Comparison of ENCODE assay signal across 21 cellular contexts in genomic region chr12:79900199-79900598, GRCh38. TPM values are rescaled to one million over a fixed set of nuclear protein-coding genes. Genes with fewer than 3 reads are reported as not detected.
DNase-seq lines count a peak whose midpoint lies in the region; ATAC-seq and TF ChIP-seq lines count a peak whose summit lies in the region.
"Had no signal": no experiment of that assay in that cellular context is flagged by ENCODE, and none has a peak within 500 bp of the region (broad histone marks: within the 10 kb centered on the region; RNA-seq: fewer than 3 reads in every experiment).

No MANE protein-coding gene starts in this region.

- no peak for ATAC-seq in HG03139 (IDR thresholded peaks at IDR 0.05; ENCODE audit: unreplicated experiment)
- ATAC-seq in activated CD4-positive, CD25-positive, alpha-beta regulatory T cell treated with anti-CD3 and anti-CD28 coated beads, Interleukin-2, amount 50 U/mL, for 24 hours = no peak
- ATAC-seq: A549 had no signal

- H3K9me3 Mint-ChIP-seq in osteocyte (ENCODE audit: unreplicated experiment) = no peaks in the 10 kb centered on the region
- H3K9me3 Mint-ChIP-seq: CD14-positive monocyte; CD4-positive, alpha-beta T cell; CD8-positive, alpha-beta memory T cell had no signal

- TF ChIP-seq CTCF in HEK293 (tag by site-specific recombination; IDR thresholded peaks at IDR 0.05) (no peak), VCaP (conservative IDR thresholded peaks at IDR 0.05) (no peak), osteocyte (IDR thresholded peaks at IDR 0.05) (no peak)

- H3K4me3 Mint-ChIP-seq in osteocyte (ENCODE audit: unreplicated experiment) = no peak overlapping the region
- H3K4me3 Mint-ChIP-seq: CD14-positive monocyte; CD4-positive, alpha-beta T cell; CD8-positive, alpha-beta memory T cell had no signal

- H3K36me3 ChIP-seq in HEK293 (ENCODE audit: control insufficient read depth in 2 of 2, insufficient read depth in 1 of 2, low read length in 2 of 2) = no peaks in the 10 kb centered on the region
- H3K36me3 ChIP-seq: BE2C had no signal

- POLR2A ChIA-PET in HEK293 (lab: Yijun Ruan, JAX) = no interaction called here

- H3K4me1 Mint-ChIP-seq in osteocyte (ENCODE audit: unreplicated experiment) = peaks cover 58% of the 10 kb centered on the region

- H3K9me3 ChIP-seq in HEK293 (ENCODE audit: control insufficient read depth, insufficient read depth, low read depth, low read length) = no peaks in the 10 kb centered on the region
- H3K9me3 ChIP-seq: A549; BE2C; BLaER1 treated with 17β-estradiol and CSF1 and Interleukin-3, amounts not matched to agents 10 nM and 100 nM had no signal

- CTCF ChIA-PET in HEK293 (lab: Yijun Ruan, JAX) = no interaction called here

- H3K4me1 ChIP-seq in HEK293 (ENCODE audit: control insufficient read depth, insufficient read depth, low read length) = peaks cover 19% of the 10 kb centered on the region
- H3K4me1 ChIP-seq: BE2C had no signal

- no peak overlapping the region for H3K4me3 ChIP-seq in HEK293 (ENCODE audit: low read depth, low read length)
- H3K4me3 ChIP-seq: A549; BLaER1 treated with 17β-estradiol and CSF1 and Interleukin-3, amounts not matched to agents 10 nM and 100 nM; GM23248 had no signal

- H3K27ac ChIP-seq in HEK293 (ENCODE audit: extremely low read depth, low read depth, low read length) (no peak overlapping the region), VCaP (peak overlapping the region; percentile 54; the same call in 1 of the 2 replicates)
- H3K27ac ChIP-seq: A549; BLaER1 treated with 17β-estradiol and CSF1 and Interleukin-3, amounts not matched to agents 10 nM and 100 nM; GM23248 had no signal

- H3K27ac Mint-ChIP-seq in osteocyte (ENCODE audit: unreplicated experiment) = peak overlapping the region; percentile 4
- H3K27ac Mint-ChIP-seq: CD4-positive, alpha-beta T cell had no signal

- H3K36me3 Mint-ChIP-seq in osteocyte (ENCODE audit: unreplicated experiment) = peaks cover 3% of the 10 kb centered on the region
- H3K36me3 Mint-ChIP-seq: CD14-positive monocyte had no signal

- H3K27me3 Mint-ChIP-seq in osteocyte (ENCODE audit: unreplicated experiment) = no peaks in the 10 kb centered on the region
- H3K27me3 Mint-ChIP-seq: CD4-positive, alpha-beta T cell; CD8-positive, alpha-beta memory T cell had no signal

- DNase-seq in NCI-H748 (lab: John Stamatoyannopoulos, UW; ENCODE audit: unreplicated experiment) = peak; percentile 5
- DNase-seq in NCI-H748 treated with DMSO at 0.1 percent for 48 hours (lab: John Stamatoyannopoulos, UW) = no peak
- no peak for DNase-seq in osteocyte (ENCODE audit: extremely low spot score, unreplicated experiment)
- DNase-seq: 8988T; ACHN; AML-193; BE2C; CD4-positive, alpha-beta T cell; CD8-positive, alpha-beta memory T cell; DMS 273 treated with DMSO at 0.1 percent for 48 hours; DND-41; GM23248; H7; HCEC 1CT had no signal

TF ChIP-seq in HEK293, 187 proteins besides CTCF, POLR2A, EP300 and RAD21:
- TF ChIP-seq ATF2 (tag by site-specific recombination; IDR thresholded peaks at IDR 0.05; ENCODE audit: low read depth) (0 out of 2 replicates have a peak, but pooled peaks have one; percentile 23), ZNF174 (tag by site-specific recombination; IDR thresholded peaks at IDR 0.05) (no peak)

RNA-seq across cellular contexts. Expression of gene PPP1R12A, which starts 34.7 kb away (rescaled TPM):
- total RNA-seq in osteocyte = 116 and 124 TPM in 2 replicates
